In genomic region chr1:176206006-176206960, GRCh38 we compare ENCODE assay signal across 8 cellular contexts. TPM values are rescaled to one million over a fixed set of nuclear protein-coding genes. Genes with fewer than 3 reads are reported as not detected.
DNase-seq lines count a peak whose midpoint lies in the region; ATAC-seq and TF ChIP-seq lines count a peak whose summit lies in the region.

No MANE protein-coding gene starts in this region.

- H3K4me3 ChIP-seq in Jurkat, Clone E6-1 (ENCODE audit: low read length) = peak overlapping the region; percentile 60
- H3K4me3 ChIP-seq in lung = peak overlapping the region; percentile 94

- no peaks in the 10 kb centered on the region for H3K27me3 ChIP-seq in lung (ENCODE audit: control insufficient read depth, insufficient read depth)

- 0 to 1% methylated on average over 46 to 58 of the region's 58 CpGs for WGBS in lung, 2 donors

- DNase-seq in NCI-H524 (lab: John Stamatoyannopoulos, UW) (peak; percentile 18 to 33), NCI-H524 treated with DMSO at 0.1 percent for 48 hours (lab: John Stamatoyannopoulos, UW) (no peak), lung (ENCODE audit: low spot score) (peak; percentile 41)
- peak; percentile 20 for DNase-seq in Jurkat, Clone E6-1 (ENCODE audit: low read depth, low spot score)
- DNase-seq in effector CD4-positive, alpha-beta T cell = peak; percentile 29
- peak; percentile 8 for DNase-seq in stimulated activated CD8-positive, alpha-beta memory T cell treated with anti-CD3 and anti-CD28 coated beads, Interleukin-7, amount 100 ng/mL, for 24 hours (ENCODE audit: low read depth)

- ATAC-seq in GM21786 (IDR thresholded peaks at IDR 0.05; ENCODE audit: unreplicated experiment) = peak; percentile 19
- peak; percentile 23 for ATAC-seq in lung (ENCODE audit: insufficient read depth, low FRiP score)

- H3K36me3 ChIP-seq in lung (ENCODE audit: control insufficient read depth in 2 of 2, insufficient read depth in 2 of 2, low read length in 2 of 2) = no peaks in the 10 kb centered on the region

- TF ChIP-seq CTCF in VCaP (conservative IDR thresholded peaks at IDR 0.05) (no peak), lung (IDR thresholded peaks at IDR 0.05; ENCODE audit: control extremely low read depth, extremely low read depth) (no peak)

- H3K27ac ChIP-seq in VCaP (peak overlapping the region; percentile 92), lung (ENCODE audit: low read depth in 1 of 2, low read length in 1 of 2) (peak overlapping the region; percentile 96 to 99)

- no peaks in the 10 kb centered on the region for H3K9me3 ChIP-seq in lung (ENCODE audit: control insufficient read depth in 2 of 2, insufficient read depth in 1 of 2, low read length in 1 of 2)

- H3K4me1 ChIP-seq in lung (ENCODE audit: control insufficient read depth in 2 of 2, insufficient read depth in 2 of 2, low read length in 2 of 2) = peaks cover 8 to 9% of the 10 kb centered on the region in 2 donors

RNA-seq across cellular contexts. Expression of gene COP1, which starts 0.8 kb away (rescaled TPM):
- 15.6 TPM for polyA plus RNA-seq in Jurkat, Clone E6-1 (2012; ENCODE audit: insufficient read depth, insufficient read length)
- total RNA-seq in lung = 10 to 100 TPM; 50.0 to 71.4 TPM
- 10 to 100 TPM; 31.3 to 55.6 TPM for polyA plus RNA-seq in lung
